In the genomic region with DNA sequence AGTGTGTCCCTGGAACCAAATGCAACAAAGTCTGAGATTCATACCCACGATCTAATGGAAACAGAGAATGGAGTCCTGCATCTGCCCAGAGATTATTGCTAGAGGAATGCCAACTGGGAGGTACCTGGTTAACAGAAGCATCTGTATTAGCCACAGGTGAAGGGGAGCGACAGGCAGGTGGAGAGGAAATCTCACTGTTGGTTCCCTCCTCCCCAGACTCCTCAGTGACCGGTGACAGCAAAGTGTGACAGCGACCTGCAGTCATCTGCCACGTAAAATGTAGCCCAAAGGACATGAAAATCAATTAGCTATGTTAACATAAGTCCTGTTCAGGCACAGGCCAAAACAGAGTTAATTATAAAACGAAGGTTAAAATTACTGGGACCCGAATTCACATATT, we compare ENCODE assay signal across 10 cellular contexts.
A peak's percentile ranks its signal among the peaks of the same experiment; 100 is the strongest.
DNase-seq lines count a peak whose midpoint lies in the region; ATAC-seq and TF ChIP-seq lines count a peak whose summit lies in the region.
"Had no signal": no experiment of that assay in that cellular context is flagged by ENCODE, and none has a peak within 500 bp of the region (broad histone marks: within the 10 kb centered on the region; RNA-seq: fewer than 3 reads in every experiment).

No MANE protein-coding gene starts in this region.

- H3F3A ChIP-seq in GM23338 (replicated peaks; ENCODE audit: low read depth), result no peaks in the 10 kb centered on the region
- peaks cover 42% of the 10 kb centered on the region for H3F3A ChIP-seq in GM23248 (ENCODE audit: insufficient read depth)

- H3K79me1 ChIP-seq in mesenchymal stem cell (replicated peaks; ENCODE audit: low read length, poor library complexity, severe bottlenecking), result peaks cover 8% of the 10 kb centered on the region

- H4K91ac ChIP-seq in mesenchymal stem cell (ENCODE audit: low read length), result no peak overlapping the region

- 92% methylated on average over 6 of the region's 7 CpGs for WGBS in mesenchymal stem cell
- 90 to 95% methylated on average over 7 of the region's 7 CpGs for WGBS in GM23248 (ENCODE audit: low coverage in 1 of 2, low lambda C conversion rate in 2 of 2, missing lambda C conversion rate in 2 of 2), 2 experiments

- H4K8ac ChIP-seq in mesenchymal stem cell (ENCODE audit: low read length), result peak overlapping the region; percentile 35

- no peaks in the 10 kb centered on the region for H3K79me2 ChIP-seq in GM23338 (replicated peaks; ENCODE audit: insufficient read depth)
- peaks cover 10% of the 10 kb centered on the region; the same call in 1 of the 2 replicates for H3K79me2 ChIP-seq in GM23248 (ENCODE audit: insufficient read depth)

- DNase-seq in BE2C (no peak), GM23338 (ENCODE audit: low spot score) (no peak), ascending aorta (ENCODE audit: low spot score in 2 of 2) (no peak), mesenchymal stem cell (no peak), D341Med (ENCODE audit: low spot score) (no peak), amygdala (lab: John Stamatoyannopoulos, UW) (no peak), GM23248 (no peak)
- DNase-seq: NCI-H1092 treated with DMSO at 0.1 percent for 48 hours, testis had no signal

- no peak for TF ChIP-seq CTCF in BE2C (IDR thresholded peaks at IDR 0.05; ENCODE audit: low read depth, low read length)
- no peak for TF ChIP-seq CTCF in GM23338 (conservative IDR thresholded peaks at IDR 0.05; ENCODE audit: low read depth in 2 of 2)
- no peak for TF ChIP-seq CTCF in ascending aorta (IDR thresholded peaks at IDR 0.05)

- H3K27ac ChIP-seq in GM23338 (ENCODE audit: low read depth) (no peak overlapping the region), ascending aorta (peak overlapping the region; percentile 65 to 68), mesenchymal stem cell (ENCODE audit: low read length, poor library complexity, severe bottlenecking) (no peak overlapping the region), GM23248 (no peak overlapping the region)

- H2AK5ac ChIP-seq in mesenchymal stem cell (ENCODE audit: low read length, severe bottlenecking), result no peak overlapping the region

- no peak overlapping the region for H3K14ac ChIP-seq in mesenchymal stem cell (ENCODE audit: low read length in 2 of 2)

- no peak overlapping the region for H2BK5ac ChIP-seq in mesenchymal stem cell (ENCODE audit: low read depth, low read length, poor library complexity, severe bottlenecking)

- H3K4me3 Mint-ChIP-seq in GM23338, result peak overlapping the region; percentile 96; the same call in 2 of the 3 replicates

- no peaks in the 10 kb centered on the region for H3K9me3 ChIP-seq in BE2C
- no peaks in the 10 kb centered on the region for H3K9me3 ChIP-seq in ascending aorta
- no peaks in the 10 kb centered on the region for H3K9me3 ChIP-seq in mesenchymal stem cell (ENCODE audit: control insufficient read depth, low read length)
- no peaks in the 10 kb centered on the region for H3K9me3 ChIP-seq in GM23248 (ENCODE audit: low read depth)
- H3K9me3 ChIP-seq: testis had no signal

- peak overlapping the region in 1 of 2 experiments; percentile 9 for H3K18ac ChIP-seq in mesenchymal stem cell (ENCODE audit: low read depth in 1 of 2, low read length in 2 of 2)

- in situ Hi-C loops in GM23248 (cut with MboI), result no loop called here

- H3K4me1 ChIP-seq in BE2C (peaks cover 3% of the 10 kb centered on the region; the same call in 1 of the 2 replicates), GM23338 (ENCODE audit: insufficient read depth) (peaks cover 29% of the 10 kb centered on the region), ascending aorta (peaks cover 0 to 16% of the 10 kb centered on the region in 2 donors), mesenchymal stem cell (ENCODE audit: control insufficient read depth, insufficient read depth, low read depth, low read length) (peaks cover 9% of the 10 kb centered on the region), GM23248 (ENCODE audit: insufficient read depth) (0 out of 2 replicates have a peak, but pooled peaks cover 11% of the 10 kb centered on the region)
- H3K4me1 ChIP-seq: testis had no signal

- no peak overlapping the region for H3K27ac Mint-ChIP-seq in GM23338

- H3K27me3 ChIP-seq in BE2C (no peaks in the 10 kb centered on the region), GM23338 (ENCODE audit: insufficient read depth) (no peaks in the 10 kb centered on the region), ascending aorta (no peaks in the 10 kb centered on the region), mesenchymal stem cell (ENCODE audit: control insufficient read depth in 1 of 2, insufficient read depth in 1 of 2, low read length in 2 of 2) (no peaks in the 10 kb centered on the region), GM23248 (replicated peaks; ENCODE audit: insufficient read depth) (no peaks in the 10 kb centered on the region)
- H3K27me3 ChIP-seq: testis had no signal

- H3K4me1 Mint-ChIP-seq in GM23338, result peaks cover 41% of the 10 kb centered on the region

- H3K23ac ChIP-seq in mesenchymal stem cell (ENCODE audit: low read length in 2 of 2), result no peak overlapping the region

- no peaks in the 10 kb centered on the region; the same call in 2 of the 3 replicates for H3K9me3 Mint-ChIP-seq in GM23338

- H3K27me3 Mint-ChIP-seq in GM23338 (ENCODE audit: insufficient read depth, low read depth, poor library complexity), result no peaks in the 10 kb centered on the region

- peak overlapping the region; percentile 63 to 69 for H2BK12ac ChIP-seq in mesenchymal stem cell (ENCODE audit: low read length in 2 of 2)

- H3K9ac ChIP-seq in mesenchymal stem cell (ENCODE audit: low read length) (peak overlapping the region; percentile 93), GM23248 (no peak overlapping the region)

- ATAC-seq in GM23338, result no peak
- ATAC-seq in HG02610 (IDR thresholded peaks at IDR 0.05; ENCODE audit: unreplicated experiment), result no peak

- intact Hi-C loops in ascending aorta (cut with DNase I), result loop anchor here (5.0 kb wide), 2 partner anchors 37 to 57 kb away; no protein-coding TSS in a partner anchor

- H3K4me3 ChIP-seq in BE2C (ENCODE audit: low read depth, low read length) (peak overlapping the region; percentile 86; the same call in 1 of the 2 replicates), GM23338 (no peak overlapping the region), ascending aorta (peak overlapping the region; percentile 34 to 64), mesenchymal stem cell (ENCODE audit: insufficient read depth in 1 of 2, low read depth in 1 of 2, low read length in 2 of 2) (peak overlapping the region in 1 of 2 experiments; percentile 93), GM23248 (no peak overlapping the region)
- H3K4me3 ChIP-seq: testis had no signal

- H3K9me2 ChIP-seq in GM23338 (ENCODE audit: insufficient read depth) (no peaks in the 10 kb centered on the region), GM23248 (ENCODE audit: insufficient read depth) (no peaks in the 10 kb centered on the region)

- H3K4me2 ChIP-seq in GM23338, result no peak overlapping the region
- H3K4me2 ChIP-seq in mesenchymal stem cell (ENCODE audit: low read length, poor library complexity, severe bottlenecking), result no peak overlapping the region
- no peak overlapping the region for H3K4me2 ChIP-seq in GM23248 (ENCODE audit: unreplicated experiment)

- peak overlapping the region in 1 of 2 experiments; percentile 67 for H3K4ac ChIP-seq in mesenchymal stem cell (ENCODE audit: low read depth in 1 of 2, low read length in 2 of 2)

- no peak overlapping the region for H2BK120ac ChIP-seq in mesenchymal stem cell (ENCODE audit: low read depth, low read length)

- no peaks in the 10 kb centered on the region for H3K36me3 Mint-ChIP-seq in GM23338 (ENCODE audit: low read depth)

- H2AFZ ChIP-seq in GM23338, result no peak overlapping the region
- no peak overlapping the region for H2AFZ ChIP-seq in mesenchymal stem cell (ENCODE audit: low read depth, low read length)
- H2AFZ ChIP-seq in GM23248, result no peak overlapping the region

- H3K36me3 ChIP-seq in BE2C (no peaks in the 10 kb centered on the region), GM23338 (ENCODE audit: insufficient read depth) (no peaks in the 10 kb centered on the region), ascending aorta (peaks cover 18 to 46% of the 10 kb centered on the region in 2 donors), mesenchymal stem cell (ENCODE audit: control insufficient read depth in 1 of 2, insufficient read depth in 2 of 2, low read depth in 1 of 2, low read length in 2 of 2) (peaks cover 3 to 26% of the 10 kb centered on the region in 2 experiments), GM23248 (ENCODE audit: low read depth) (peaks cover 36% of the 10 kb centered on the region)

- no peak overlapping the region for H2BK15ac ChIP-seq in mesenchymal stem cell (ENCODE audit: low read depth, poor library complexity, severe bottlenecking)

- H4K20me1 ChIP-seq in GM23338 (replicated peaks; ENCODE audit: insufficient read depth) (no peaks in the 10 kb centered on the region), GM23248 (ENCODE audit: insufficient read depth) (no peaks in the 10 kb centered on the region)

TF ChIP-seq in GM23338, 12 proteins besides CTCF, POLR2A, EP300 and RAD21:
- TF ChIP-seq, protein P1, sequence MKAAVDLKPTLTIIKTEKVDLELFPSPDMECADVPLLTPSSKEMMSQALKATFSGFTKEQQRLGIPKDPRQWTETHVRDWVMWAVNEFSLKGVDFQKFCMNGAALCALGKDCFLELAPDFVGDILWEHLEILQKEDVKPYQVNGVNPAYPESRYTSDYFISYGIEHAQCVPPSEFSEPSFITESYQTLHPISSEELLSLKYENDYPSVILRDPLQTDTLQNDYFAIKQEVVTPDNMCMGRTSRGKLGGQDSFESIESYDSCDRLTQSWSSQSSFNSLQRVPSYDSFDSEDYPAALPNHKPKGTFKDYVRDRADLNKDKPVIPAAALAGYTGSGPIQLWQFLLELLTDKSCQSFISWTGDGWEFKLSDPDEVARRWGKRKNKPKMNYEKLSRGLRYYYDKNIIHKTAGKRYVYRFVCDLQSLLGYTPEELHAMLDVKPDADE (IDR thresholded peaks at IDR 0.05), result no peak
- TF ChIP-seq CREB1 (CRISPR knock-in tag; IDR thresholded peaks at IDR 0.05; ENCODE audit: low read depth) (no peak), ZNF114 (CRISPR knock-in tag; IDR thresholded peaks at IDR 0.05) (no peak), NANOG (IDR thresholded peaks at IDR 0.05; ENCODE audit: borderline replicate concordance) (no peak), STAT1 (IDR thresholded peaks at IDR 0.05; ENCODE audit: unreplicated experiment) (no peak), ZNF331 (CRISPR knock-in tag; IDR thresholded peaks at IDR 0.05; ENCODE audit: low read depth) (no peak), EZH2phosphoT487 (IDR thresholded peaks at IDR 0.05; ENCODE audit: unreplicated experiment) (no peak), JUNB (IDR thresholded peaks at IDR 0.05; ENCODE audit: unreplicated experiment) (no peak)

Comparison
In these comparisons a context has a peak if more than half of its experiments do, and no peak if none do; other contexts are left out.
1. H3K4me3 ChIP-seq: peak in BE2C (single experiment) and ascending aorta (2 of 2); none in GM23338 (single experiment) and GM23248 (single experiment).
2. H3K27ac ChIP-seq: peak in ascending aorta (2 of 2); none in GM23338 (single experiment), mesenchymal stem cell (single experiment) and GM23248 (single experiment).